Comparison of ENCODE assay signal across 1 cellular context in genomic region chr20:61500791-61501321, GRCh38.
TF ChIP-seq lines count a peak whose summit lies in the region.

No MANE protein-coding gene starts in this region.

TF ChIP-seq in H1, 55 proteins besides CTCF, POLR2A, EP300 and RAD21 (continued from another document):
- no peak for TF ChIP-seq YY1 (IDR thresholded peaks at IDR 0.05; ENCODE audit: low read depth, low read length)
- no peak for TF ChIP-seq CHD7 (IDR thresholded peaks at IDR 0.05; ENCODE audit: insufficient replicate concordance, low read length)
- no peak for TF ChIP-seq TBP (IDR thresholded peaks at IDR 0.05; ENCODE audit: low read depth, low read length)
- TF ChIP-seq BCL11A (IDR thresholded peaks at IDR 0.05; ENCODE audit: low read depth in 2 of 2, low read length in 2 of 2), result no peak
- TF ChIP-seq BACH1 (IDR thresholded peaks at IDR 0.05; ENCODE audit: low read length), result no peak
- no peak for TF ChIP-seq NANOG (IDR thresholded peaks at IDR 0.05; ENCODE audit: insufficient read depth, low read depth, low read length, poor library complexity, severe bottlenecking)
